In the genomic region with DNA sequence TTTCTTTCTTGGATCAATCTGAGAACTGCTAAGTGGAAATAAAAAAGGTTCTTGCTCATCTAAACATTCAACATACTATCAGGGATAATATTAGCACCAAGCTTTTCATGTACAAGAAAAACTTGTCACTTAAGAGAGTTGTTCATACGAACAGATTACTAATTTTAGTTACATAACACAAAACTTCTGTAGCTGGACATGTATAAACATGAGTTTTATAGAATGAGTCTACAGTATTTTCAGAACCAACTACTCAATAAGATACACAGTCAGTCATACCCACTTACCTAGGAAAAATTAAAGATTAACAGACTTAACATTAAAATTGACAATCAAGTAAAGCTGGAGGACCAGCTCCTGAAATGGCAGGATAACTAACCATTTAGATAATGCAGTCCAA, we compare ENCODE assay signal across 32 cellular contexts.
"Had no signal": no experiment of that assay in that cellular context is flagged by ENCODE, and none has a peak within 500 bp of the region (broad histone marks: within the 10 kb centered on the region; RNA-seq: fewer than 3 reads in every experiment).

No MANE protein-coding gene starts in this region.

- H3K27ac Mint-ChIP-seq: activated CD4-positive, alpha-beta memory T cell treated with anti-CD3 and anti-CD28 coated beads for 36 hours; activated CD4-positive, alpha-beta T cell treated with anti-CD3 and anti-CD28 coated beads for 36 hours; activated CD4-positive, alpha-beta T cell treated with anti-CD3 and anti-CD28 coated beads, Interleukin-2, amount 10 ng/mL, durations not matched to agents 24 days and 14 days; activated CD8-positive, alpha-beta memory T cell treated with anti-CD3 and anti-CD28 coated beads, Interleukin-2, amount 10 ng/mL, durations not matched to agents 7 days and 5 days; activated CD8-positive, alpha-beta T cell treated with anti-CD3 and anti-CD28 coated beads, Interleukin-2, amount 10 ng/mL, durations not matched to agents 7 days and 5 days; activated naive CD4-positive, alpha-beta T cell treated with anti-CD3 and anti-CD28 coated beads for 36 hours; activated naive CD4-positive, alpha-beta T cell treated with anti-CD3 and anti-CD28 coated beads, Interleukin-2, amount 50 U/mL, for 24 hours; activated naive CD8-positive, alpha-beta T cell treated with anti-CD3 and anti-CD28 coated beads for 36 hours; activated naive CD8-positive, alpha-beta T cell treated with anti-CD3 and anti-CD28 coated beads, Interleukin-2, amount 50 U/mL, for 24 hours; activated T-helper 1 cell treated with anti-CD3 and anti-CD28 coated beads, Interleukin-12 subunit alpha, Interleukin-12 subunit beta, Interleukin-2, Interleukin-4 antibody, amounts not matched to agents 30 ng/mL and 10 ng/mL and 1 ng/mL, durations not matched to agents 14 hours and 24 hours and 36 hours; activated T-helper 2 cell treated with anti-CD3 and anti-CD28 coated beads, Interferon-gamma antibody, Interleukin-2, Interleukin-4, amounts not matched to agents 10 μg/mL and 5 μg/mL and 100 μg/mL, durations not matched to agents 14 hours and 24 hours and 36 hours; brain; effector memory CD8-positive, alpha-beta T cell had no signal

- H3K27me3 ChIP-seq: adrenal gland, gastroesophageal sphincter, heart right ventricle, hepatocyte had no signal

- ATAC-seq: activated CD4-positive, alpha-beta T cell treated with anti-CD3 and anti-CD28 coated beads for 36 hours; activated CD8-positive, alpha-beta memory T cell treated with anti-CD3 and anti-CD28 coated beads, Interleukin-2, amount 10 ng/mL, durations not matched to agents 7 days and 5 days; activated CD8-positive, alpha-beta T cell treated with anti-CD3 and anti-CD28 coated beads, Interleukin-2, amount 10 ng/mL, durations not matched to agents 7 days and 5 days; activated naive CD8-positive, alpha-beta T cell treated with anti-CD3 and anti-CD28 coated beads, Interleukin-2, amount 50 U/mL, for 24 hours; effector memory CD8-positive, alpha-beta T cell; esophagus mucosa; gastroesophageal sphincter; heart right ventricle had no signal

- H3K36me3 ChIP-seq: adrenal gland, gastroesophageal sphincter, heart right ventricle had no signal

- H3K9me3 Mint-ChIP-seq: activated CD4-positive, alpha-beta memory T cell treated with anti-CD3 and anti-CD28 coated beads for 36 hours; activated CD4-positive, alpha-beta T cell treated with anti-CD3 and anti-CD28 coated beads, Interleukin-2, amount 10 ng/mL, durations not matched to agents 24 days and 14 days; activated naive CD4-positive, alpha-beta T cell treated with anti-CD3 and anti-CD28 coated beads for 36 hours; activated naive CD8-positive, alpha-beta T cell treated with anti-CD3 and anti-CD28 coated beads for 36 hours; activated naive CD8-positive, alpha-beta T cell treated with anti-CD3 and anti-CD28 coated beads, Interleukin-2, amount 50 U/mL, for 24 hours; activated T-helper 1 cell treated with anti-CD3 and anti-CD28 coated beads, Interleukin-12 subunit alpha, Interleukin-12 subunit beta, Interleukin-2, Interleukin-4 antibody, amounts not matched to agents 30 ng/mL and 10 ng/mL and 1 ng/mL, durations not matched to agents 14 hours and 24 hours and 36 hours; activated T-helper 2 cell treated with anti-CD3 and anti-CD28 coated beads, Interferon-gamma antibody, Interleukin-2, Interleukin-4, amounts not matched to agents 10 μg/mL and 5 μg/mL and 100 μg/mL, durations not matched to agents 14 hours and 24 hours and 36 hours; brain had no signal

- H3K4me3 Mint-ChIP-seq: activated CD4-positive, alpha-beta memory T cell treated with anti-CD3 and anti-CD28 coated beads for 36 hours; activated CD4-positive, alpha-beta T cell treated with anti-CD3 and anti-CD28 coated beads for 36 hours; activated CD4-positive, alpha-beta T cell treated with anti-CD3 and anti-CD28 coated beads, Interleukin-2, amount 10 ng/mL, durations not matched to agents 24 days and 14 days; activated CD8-positive, alpha-beta memory T cell treated with anti-CD3 and anti-CD28 coated beads, Interleukin-2, amount 10 ng/mL, durations not matched to agents 7 days and 5 days; activated CD8-positive, alpha-beta T cell treated with anti-CD3 and anti-CD28 coated beads, Interleukin-2, amount 10 ng/mL, durations not matched to agents 7 days and 5 days; activated naive CD4-positive, alpha-beta T cell treated with anti-CD3 and anti-CD28 coated beads for 36 hours; activated naive CD4-positive, alpha-beta T cell treated with anti-CD3 and anti-CD28 coated beads, Interleukin-2, amount 50 U/mL, for 24 hours; activated naive CD8-positive, alpha-beta T cell treated with anti-CD3 and anti-CD28 coated beads for 36 hours; activated naive CD8-positive, alpha-beta T cell treated with anti-CD3 and anti-CD28 coated beads, Interleukin-2, amount 50 U/mL, for 24 hours; activated T-helper 1 cell treated with anti-CD3 and anti-CD28 coated beads, Interleukin-12 subunit alpha, Interleukin-12 subunit beta, Interleukin-2, Interleukin-4 antibody, amounts not matched to agents 30 ng/mL and 10 ng/mL and 1 ng/mL, durations not matched to agents 14 hours and 24 hours and 36 hours; brain; effector memory CD8-positive, alpha-beta T cell had no signal

- H3K27me3 Mint-ChIP-seq: activated CD4-positive, alpha-beta memory T cell treated with anti-CD3 and anti-CD28 coated beads for 36 hours; activated CD4-positive, alpha-beta T cell treated with anti-CD3 and anti-CD28 coated beads for 36 hours; activated CD4-positive, alpha-beta T cell treated with anti-CD3 and anti-CD28 coated beads, Interleukin-2, amount 10 ng/mL, durations not matched to agents 24 days and 14 days; activated CD8-positive, alpha-beta memory T cell treated with anti-CD3 and anti-CD28 coated beads, Interleukin-2, amount 10 ng/mL, durations not matched to agents 7 days and 5 days; activated naive CD4-positive, alpha-beta T cell treated with anti-CD3 and anti-CD28 coated beads, Interleukin-2, amount 50 U/mL, for 24 hours; activated naive CD8-positive, alpha-beta T cell treated with anti-CD3 and anti-CD28 coated beads for 36 hours; activated naive CD8-positive, alpha-beta T cell treated with anti-CD3 and anti-CD28 coated beads, Interleukin-2, amount 50 U/mL, for 24 hours; brain; effector memory CD8-positive, alpha-beta T cell had no signal

- H3K4me1 Mint-ChIP-seq: activated CD4-positive, alpha-beta T cell treated with anti-CD3 and anti-CD28 coated beads for 36 hours; activated CD4-positive, alpha-beta T cell treated with anti-CD3 and anti-CD28 coated beads, Interleukin-2, amount 10 ng/mL, durations not matched to agents 24 days and 14 days; activated CD8-positive, alpha-beta memory T cell treated with anti-CD3 and anti-CD28 coated beads, Interleukin-2, amount 10 ng/mL, durations not matched to agents 7 days and 5 days; activated naive CD4-positive, alpha-beta T cell treated with anti-CD3 and anti-CD28 coated beads, Interleukin-2, amount 50 U/mL, for 24 hours; activated naive CD8-positive, alpha-beta T cell treated with anti-CD3 and anti-CD28 coated beads for 36 hours; activated naive CD8-positive, alpha-beta T cell treated with anti-CD3 and anti-CD28 coated beads, Interleukin-2, amount 50 U/mL, for 24 hours; brain had no signal

- DNase-seq: activated CD4-positive, alpha-beta memory T cell treated with anti-CD3 and anti-CD28 coated beads for 36 hours; activated CD4-positive, alpha-beta T cell treated with anti-CD3 and anti-CD28 coated beads for 36 hours; activated CD4-positive, alpha-beta T cell treated with anti-CD3 and anti-CD28 coated beads, Interleukin-2, amount 10 ng/mL, durations not matched to agents 24 days and 14 days; activated CD4-positive, CD25-positive, alpha-beta regulatory T cell; activated CD4-positive, CD25-positive, alpha-beta regulatory T cell treated with anti-CD3 and anti-CD28 coated beads, Interleukin-2, amount 50 U/mL, for 72 hours; activated CD8-positive, alpha-beta memory T cell treated with anti-CD3 and anti-CD28 coated beads, Interleukin-2, amount 10 ng/mL, durations not matched to agents 7 days and 5 days; activated CD8-positive, alpha-beta memory T cell treated with anti-CD3 and anti-CD28 coated beads, Interleukin-2, amount 50 U/mL, for 4 hours; activated CD8-positive, alpha-beta T cell treated with anti-CD3 and anti-CD28 coated beads, Interleukin-2, amount 10 ng/mL, durations not matched to agents 7 days and 5 days; activated effector memory CD4-positive, alpha-beta T cell treated with anti-CD3 and anti-CD28 coated beads, Interleukin-2, amount 50 U/mL, for 16 hours; activated naive CD4-positive, alpha-beta T cell treated with anti-CD3 and anti-CD28 coated beads for 36 hours; activated naive CD8-positive, alpha-beta T cell treated with anti-CD3 and anti-CD28 coated beads for 36 hours; activated naive CD8-positive, alpha-beta T cell treated with anti-CD3 and anti-CD28 coated beads, Interleukin-2, amount 50 U/mL, for 24 hours; activated T-cell treated with anti-CD3 and anti-CD28 coated beads, Interleukin-2, amount 50 U/mL, for 1 hour; activated T-cell treated with anti-CD3 and anti-CD28 coated beads, Interleukin-2, amount 50 U/mL, for 48 hours; adrenal gland; amygdala; aorta; caudate nucleus; cortex of kidney; dermis blood vessel endothelial cell; effector CD4-positive, alpha-beta T cell; effector memory CD8-positive, alpha-beta T cell; foreskin melanocyte; heart right ventricle; T-helper 2 cell had no signal

- H3K36me3 Mint-ChIP-seq: activated CD4-positive, alpha-beta memory T cell treated with anti-CD3 and anti-CD28 coated beads for 36 hours; activated CD8-positive, alpha-beta memory T cell treated with anti-CD3 and anti-CD28 coated beads, Interleukin-2, amount 10 ng/mL, durations not matched to agents 7 days and 5 days; activated naive CD4-positive, alpha-beta T cell treated with anti-CD3 and anti-CD28 coated beads, Interleukin-2, amount 50 U/mL, for 24 hours; activated naive CD8-positive, alpha-beta T cell treated with anti-CD3 and anti-CD28 coated beads for 36 hours; brain had no signal

- H3K27ac ChIP-seq: adrenal gland, gastroesophageal sphincter, heart right ventricle, hepatocyte had no signal

- H3K4me1 ChIP-seq: adrenal gland, gastroesophageal sphincter, heart right ventricle had no signal

- H3K4me3 ChIP-seq: adrenal gland, gastroesophageal sphincter, heart right ventricle, hepatocyte had no signal

- H3K9me3 ChIP-seq: adrenal gland, gastroesophageal sphincter, heart right ventricle had no signal
